Comparison of ENCODE assay signal across 10 cellular contexts in the genomic region with DNA sequence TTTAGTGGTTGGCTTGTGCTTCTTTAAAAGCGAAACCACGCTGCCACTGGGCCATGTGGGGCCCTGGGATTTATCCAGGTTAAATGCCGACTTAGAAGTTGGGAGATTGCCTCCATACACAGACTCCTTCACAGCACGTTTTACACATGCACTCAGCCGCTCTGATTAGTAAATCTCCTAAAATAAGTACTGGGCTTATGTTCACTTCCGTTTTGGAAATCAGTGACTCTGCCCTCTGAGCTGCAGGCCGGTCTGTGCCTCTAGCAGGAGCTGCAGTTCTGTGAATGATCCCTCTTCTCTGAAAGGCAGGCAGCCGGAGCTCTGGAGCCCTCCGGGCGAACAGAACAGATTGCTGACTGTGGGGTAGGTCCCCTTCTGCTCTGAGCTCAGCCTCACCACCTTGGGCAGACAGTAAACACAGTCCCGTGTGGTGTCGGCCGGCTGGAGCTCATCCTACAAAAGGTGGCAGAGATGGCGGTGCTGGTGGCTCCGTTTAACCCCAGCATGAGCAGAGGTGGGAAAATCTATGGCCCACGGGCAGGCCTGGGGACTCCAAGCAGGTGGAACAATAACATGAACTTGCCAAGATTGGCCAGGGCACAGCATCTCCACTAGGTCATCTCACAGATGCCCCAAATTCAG. TPM values are rescaled to one million over a fixed set of nuclear protein-coding genes. Genes with fewer than 3 reads are reported as not detected.
DNase-seq lines count a peak whose midpoint lies in the region; TF ChIP-seq lines count a peak whose summit lies in the region.
"Had no signal": no experiment of that assay in that cellular context is flagged by ENCODE, and none has a peak within 500 bp of the region (broad histone marks: within the 10 kb centered on the region; RNA-seq: fewer than 3 reads in every experiment).

No MANE protein-coding gene starts in this region.

- POLR2A ChIA-PET in GM10248 (lab: Yijun Ruan, JAX), result no interaction called here

- H3K9ac ChIP-seq in skeletal muscle satellite cell (ENCODE audit: low read depth, low read length), result peak overlapping the region; percentile 71

- peak overlapping the region; percentile 70 for H3K4me2 ChIP-seq in skeletal muscle satellite cell (ENCODE audit: low read length)

- TF ChIP-seq CTCF in GM20000 (IDR thresholded peaks at IDR 0.05; ENCODE audit: extremely low read depth, missing control alignments) (no peak), GM10248 (IDR thresholded peaks at IDR 0.05; ENCODE audit: control extremely low read depth, extremely low read depth, low read depth, missing control alignments) (no peak)

- no peaks in the 10 kb centered on the region for H3K27me3 ChIP-seq in skeletal muscle satellite cell (ENCODE audit: control insufficient read depth, insufficient read depth, low read length)

- no peaks in the 10 kb centered on the region for H3K36me3 ChIP-seq in skeletal muscle satellite cell (ENCODE audit: insufficient read depth, low read length)

- peaks cover 22% of the 10 kb centered on the region for H3K4me1 ChIP-seq in skeletal muscle satellite cell (ENCODE audit: control insufficient read depth, insufficient read depth, low read length)

- no peaks in the 10 kb centered on the region for H3K9me3 ChIP-seq in skeletal muscle satellite cell (replicated peaks; ENCODE audit: low read length)

- CTCF ChIA-PET in GM10248 (lab: Yijun Ruan, JAX), result interaction anchor here (1.1 to 1.2 kb wide), 3 partner anchors 8 to 145 kb away, joined by 3 read pairs; no protein-coding TSS in a partner anchor

- DNase-seq in GM03348 (ENCODE audit: low spot score) (peak; percentile 88), amniotic epithelial cell (ENCODE audit: low read depth) (peak; percentile 75), hepatic stellate cell (ENCODE audit: low spot score) (peak; percentile 81), GM20000 (ENCODE audit: low spot score) (no peak), GM10248 (ENCODE audit: extremely low spot score) (no peak)
- no peak for DNase-seq in activated CD4-positive, alpha-beta T cell treated with anti-CD3 and anti-CD28 coated beads, Interleukin-2, amount 50 U/mL, for 48 hours
- no peak for DNase-seq in effector CD4-positive, alpha-beta T cell
- DNase-seq: OCI-M1 had no signal

- peak overlapping the region; percentile 25 for H3K4me3 ChIP-seq in skeletal muscle satellite cell (ENCODE audit: low read length)

RNA-seq across cellular contexts. Expression of a gene that starts 9.8 kb away (rescaled TPM):
- 0.22 and 0.25 TPM in 2 replicates for total RNA-seq in skeletal muscle satellite cell (2012; rRNA removed)

RNA-seq across cellular contexts. Expression of a gene that starts 27.1 kb away (rescaled TPM):
- 41.6 and 46.3 TPM in 2 replicates for total RNA-seq in skeletal muscle satellite cell (2012; rRNA removed)

RNA-seq across cellular contexts. Expression of a gene that starts 34.0 kb away (rescaled TPM):
- total RNA-seq in skeletal muscle satellite cell (2012; rRNA removed), result not detected in 2 replicates
- total RNA-seq: subcutaneous adipose tissue had no signal

Comparison
In these comparisons a context has a peak if more than half of its experiments do, and no peak if none do; other contexts are left out.
1. DNase-seq: peak in GM03348 (single experiment), amniotic epithelial cell (single experiment) and hepatic stellate cell (single experiment); none in GM20000 (single experiment), GM10248 (single experiment), activated CD4-positive, alpha-beta T cell treated with anti-CD3 and anti-CD28 coated beads, Interleukin-2, amount 50 U/mL, for 48 hours (0 of 2) and effector CD4-positive, alpha-beta T cell (single experiment).